ENCODE assay signal across 14 cellular contexts in genomic region chr17:79799174-79799537, GRCh38. TPM values are rescaled to one million over a fixed set of nuclear protein-coding genes. Genes with fewer than 3 reads are reported as not detected.
A peak's percentile ranks its signal among the peaks of the same experiment; 100 is the strongest.
DNase-seq lines count a peak whose midpoint lies in the region; ATAC-seq and TF ChIP-seq lines count a peak whose summit lies in the region.
"Had no signal": no experiment of that assay in that cellular context is flagged by ENCODE, and none has a peak within 500 bp of the region (broad histone marks: within the 10 kb centered on the region; RNA-seq: fewer than 3 reads in every experiment).

No MANE protein-coding gene starts in this region.

- H3K27me3 ChIP-seq in suprapubic skin (peaks cover 68% of the 10 kb centered on the region), spleen (replicated peaks in 1 of 7) (peaks cover 46 to 79% (median 69%) of the 10 kb centered on the region in 7 donors)

- H3K27ac ChIP-seq in suprapubic skin, result no peak overlapping the region
- no peak overlapping the region for H3K27ac ChIP-seq in spleen

- no peak for ATAC-seq in T-helper 17 cell

- WGBS in suprapubic skin, result 4% methylated on average over 10 of the region's 23 CpGs
- WGBS in spleen, 5 donors, result 4 to 9% (median 6%) methylated on average over 15 to 23 of the region's 23 CpGs

- peaks cover 24% of the 10 kb centered on the region for H3K27me3 Mint-ChIP-seq in activated naive CD4-positive, alpha-beta T cell treated with anti-CD3 and anti-CD28 coated beads, Interleukin-2, amount 50 U/mL, for 24 hours
- H3K27me3 Mint-ChIP-seq in T-helper 17 cell (peaks cover 29% of the 10 kb centered on the region), glutamatergic neuron (ENCODE audit: unreplicated experiment) (peaks cover 35% of the 10 kb centered on the region)

- H3K4me3 ChIP-seq in suprapubic skin (peak overlapping the region; percentile 78), spleen (peak overlapping the region in 1 of 8 donors; percentile 80)

- H3K9me3 ChIP-seq in T-helper 17 cell (ENCODE audit: control insufficient read depth, low read length, poor library complexity, severe bottlenecking) (peaks cover 2% of the 10 kb centered on the region), suprapubic skin (no peaks in the 10 kb centered on the region), spleen (peaks cover 0 to 28% (median 0%) of the 10 kb centered on the region in 8 donors)

- peaks cover 32% of the 10 kb centered on the region for H3K4me1 Mint-ChIP-seq in activated naive CD4-positive, alpha-beta T cell treated with anti-CD3 and anti-CD28 coated beads, Interleukin-2, amount 50 U/mL, for 24 hours
- H3K4me1 Mint-ChIP-seq in T-helper 17 cell, result peaks cover 29% of the 10 kb centered on the region
- peaks cover 17% of the 10 kb centered on the region for H3K4me1 Mint-ChIP-seq in glutamatergic neuron (ENCODE audit: low read depth, unreplicated experiment)

- no peaks in the 10 kb centered on the region for H3K9me3 Mint-ChIP-seq in activated naive CD4-positive, alpha-beta T cell treated with anti-CD3 and anti-CD28 coated beads, Interleukin-2, amount 50 U/mL, for 24 hours
- peaks cover 15% of the 10 kb centered on the region for H3K9me3 Mint-ChIP-seq in glutamatergic neuron (ENCODE audit: unreplicated experiment)

- DNase-seq in activated naive CD4-positive, alpha-beta T cell treated with anti-CD3 and anti-CD28 coated beads, Interleukin-2, amount 50 U/mL, for 16 hours, result no peak
- DNase-seq in T-helper 17 cell (no peak), glutamatergic neuron (peak; percentile 33), suprapubic skin (ENCODE audit: low spot score in 2 of 2) (no peak), epidermal melanocyte (ENCODE audit: insufficient read length, low spot score) (no peak), spleen (no peak), SIG-M5 (lab: John Stamatoyannopoulos, UW) (no peak)
- DNase-seq: AML-193, cerebellar nuclear complex, GDM1, mesenchymal stem cell, NCI-H1436 treated with DMSO at 0.1 percent for 48 hours, NCI-H526 treated with DMSO at 0.1 percent for 48 hours had no signal

- peak overlapping the region; percentile 57 for H3K4me3 Mint-ChIP-seq in activated naive CD4-positive, alpha-beta T cell treated with anti-CD3 and anti-CD28 coated beads, Interleukin-2, amount 50 U/mL, for 24 hours
- H3K4me3 Mint-ChIP-seq in T-helper 17 cell (peak overlapping the region; percentile 84), glutamatergic neuron (ENCODE audit: unreplicated experiment) (peak overlapping the region; percentile 85)

- TF ChIP-seq POLR2A in suprapubic skin (IDR thresholded peaks at IDR 0.05), result no peak
- TF ChIP-seq POLR2A in spleen (IDR thresholded peaks at IDR 0.05), result no peak

- peaks cover 73% of the 10 kb centered on the region for H3K4me1 ChIP-seq in suprapubic skin
- peaks cover 37 to 83% (median 79%) of the 10 kb centered on the region in 6 donors for H3K4me1 ChIP-seq in spleen

- H3K27ac Mint-ChIP-seq in activated naive CD4-positive, alpha-beta T cell treated with anti-CD3 and anti-CD28 coated beads, Interleukin-2, amount 50 U/mL, for 24 hours, result peak overlapping the region; percentile 67
- H3K27ac Mint-ChIP-seq in T-helper 17 cell (peak overlapping the region; percentile 71), glutamatergic neuron (ENCODE audit: unreplicated experiment) (peak overlapping the region; percentile 2)

- H3K36me3 Mint-ChIP-seq in activated naive CD4-positive, alpha-beta T cell treated with anti-CD3 and anti-CD28 coated beads, Interleukin-2, amount 50 U/mL, for 24 hours, result no peaks in the 10 kb centered on the region
- H3K36me3 Mint-ChIP-seq in T-helper 17 cell (ENCODE audit: low read depth) (peaks cover 8% of the 10 kb centered on the region), glutamatergic neuron (ENCODE audit: unreplicated experiment) (no peaks in the 10 kb centered on the region)

- TF ChIP-seq CTCF in glutamatergic neuron (IDR thresholded peaks at IDR 0.05; ENCODE audit: partially characterized antibody, unreplicated experiment) (no peak), suprapubic skin (IDR thresholded peaks at IDR 0.05) (no peak), spleen (IDR thresholded peaks at IDR 0.05 in 8 of 11, conservative IDR thresholded peaks at IDR 0.05 in 3 of 11) (no peak)

- intact Hi-C loops in spleen (cut with DNase I; ENCODE audit: low total_unique reads), result loop anchor here (5.0 kb wide), 1 partner anchor 193 kb away; no protein-coding TSS in a partner anchor

- TF ChIP-seq EP300 in suprapubic skin (IDR thresholded peaks at IDR 0.05), result no peak

- H3K36me3 ChIP-seq in suprapubic skin, result peaks cover 6% of the 10 kb centered on the region
- peaks cover 0 to 11% (median 2%) of the 10 kb centered on the region in 6 donors for H3K36me3 ChIP-seq in spleen

RNA-seq across cellular contexts. Expression of gene CBX8, which starts 2.3 kb away (rescaled TPM):
- total RNA-seq in T-helper 17 cell (1 to 10 TPM; 2.5 to 3.6 TPM), glutamatergic neuron (ENCODE audit: unreplicated experiment) (13.8 TPM), suprapubic skin (1 to 10 TPM; 2.3 to 6.4 (median 3.1) TPM), spleen (1 to 10 TPM; 2.1 to 5.5 (median 3.2) TPM)
- polyA plus RNA-seq in spleen, result 1 to 10 TPM; 2.5 to 5.6 (median 4.5) TPM

RNA-seq across cellular contexts. Expression of gene CBX2, which starts 21.2 kb away (rescaled TPM):
- total RNA-seq in T-helper 17 cell (under 1 TPM in 1 of 2 donors, not detected in 1; 0.18 TPM), glutamatergic neuron (ENCODE audit: unreplicated experiment) (78.8 TPM), suprapubic skin (1 to 10 TPM; 2.2 to 7.0 (median 5.2) TPM), spleen (1 to 10 TPM; 1.9 to 6.2 (median 3.5) TPM)
- polyA plus RNA-seq in spleen, result 1 to 10 TPM in 2 of 3 donors, under 1 TPM in 1; 0.48 to 3.3 (median 1.4) TPM

RNA-seq across cellular contexts. Expression of gene CBX4, which starts 40.1 kb away (rescaled TPM):
- total RNA-seq in T-helper 17 cell (100 to 1,000 TPM; 103 to 110 TPM), glutamatergic neuron (ENCODE audit: unreplicated experiment) (19.3 TPM), suprapubic skin (10 to 100 TPM; 33.0 to 47.7 (median 38.0) TPM), spleen (10 to 100 TPM; 23.4 to 48.0 (median 27.9) TPM)
- polyA plus RNA-seq in spleen, result 10 to 100 TPM; 12.3 to 19.0 (median 13.2) TPM

Comparison
In these comparisons a context has a peak if more than half of its experiments do, and no peak if none do; other contexts are left out.
1. H3K27ac Mint-ChIP-seq: peak in every context shown above with its lines; median percentile 71 in T-helper 17 cell; 67 in activated naive CD4-positive, alpha-beta T cell treated with anti-CD3 and anti-CD28 coated beads, Interleukin-2, amount 50 U/mL, for 24 hours; 2 in glutamatergic neuron.